Comparison of ENCODE assay signal across 1 cellular context in the genomic region with DNA sequence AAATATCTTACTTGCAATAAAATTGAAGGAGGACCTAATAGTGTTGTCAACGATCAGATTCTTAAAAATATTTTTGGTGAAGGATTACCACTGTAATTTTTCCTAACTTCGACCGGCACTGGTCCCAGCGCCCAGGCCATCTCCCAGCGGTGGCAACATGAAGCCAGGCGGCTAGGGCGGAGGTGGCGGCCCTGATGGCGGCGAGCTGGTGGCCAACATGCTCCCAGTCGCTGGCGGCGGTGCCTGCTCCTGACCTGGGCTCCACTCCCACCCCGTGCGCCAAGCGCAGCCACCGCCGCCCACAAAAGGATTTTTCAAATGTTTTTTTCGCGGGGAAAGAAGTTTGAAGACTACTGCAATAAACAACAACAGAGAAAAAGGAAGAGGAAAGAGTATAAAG.
TF ChIP-seq lines count a peak whose summit lies in the region.

No MANE protein-coding gene starts in this region.

TF ChIP-seq in GM23338, 12 proteins besides CTCF, POLR2A, EP300 and RAD21 (continued from another document):
- TF ChIP-seq, protein P1, sequence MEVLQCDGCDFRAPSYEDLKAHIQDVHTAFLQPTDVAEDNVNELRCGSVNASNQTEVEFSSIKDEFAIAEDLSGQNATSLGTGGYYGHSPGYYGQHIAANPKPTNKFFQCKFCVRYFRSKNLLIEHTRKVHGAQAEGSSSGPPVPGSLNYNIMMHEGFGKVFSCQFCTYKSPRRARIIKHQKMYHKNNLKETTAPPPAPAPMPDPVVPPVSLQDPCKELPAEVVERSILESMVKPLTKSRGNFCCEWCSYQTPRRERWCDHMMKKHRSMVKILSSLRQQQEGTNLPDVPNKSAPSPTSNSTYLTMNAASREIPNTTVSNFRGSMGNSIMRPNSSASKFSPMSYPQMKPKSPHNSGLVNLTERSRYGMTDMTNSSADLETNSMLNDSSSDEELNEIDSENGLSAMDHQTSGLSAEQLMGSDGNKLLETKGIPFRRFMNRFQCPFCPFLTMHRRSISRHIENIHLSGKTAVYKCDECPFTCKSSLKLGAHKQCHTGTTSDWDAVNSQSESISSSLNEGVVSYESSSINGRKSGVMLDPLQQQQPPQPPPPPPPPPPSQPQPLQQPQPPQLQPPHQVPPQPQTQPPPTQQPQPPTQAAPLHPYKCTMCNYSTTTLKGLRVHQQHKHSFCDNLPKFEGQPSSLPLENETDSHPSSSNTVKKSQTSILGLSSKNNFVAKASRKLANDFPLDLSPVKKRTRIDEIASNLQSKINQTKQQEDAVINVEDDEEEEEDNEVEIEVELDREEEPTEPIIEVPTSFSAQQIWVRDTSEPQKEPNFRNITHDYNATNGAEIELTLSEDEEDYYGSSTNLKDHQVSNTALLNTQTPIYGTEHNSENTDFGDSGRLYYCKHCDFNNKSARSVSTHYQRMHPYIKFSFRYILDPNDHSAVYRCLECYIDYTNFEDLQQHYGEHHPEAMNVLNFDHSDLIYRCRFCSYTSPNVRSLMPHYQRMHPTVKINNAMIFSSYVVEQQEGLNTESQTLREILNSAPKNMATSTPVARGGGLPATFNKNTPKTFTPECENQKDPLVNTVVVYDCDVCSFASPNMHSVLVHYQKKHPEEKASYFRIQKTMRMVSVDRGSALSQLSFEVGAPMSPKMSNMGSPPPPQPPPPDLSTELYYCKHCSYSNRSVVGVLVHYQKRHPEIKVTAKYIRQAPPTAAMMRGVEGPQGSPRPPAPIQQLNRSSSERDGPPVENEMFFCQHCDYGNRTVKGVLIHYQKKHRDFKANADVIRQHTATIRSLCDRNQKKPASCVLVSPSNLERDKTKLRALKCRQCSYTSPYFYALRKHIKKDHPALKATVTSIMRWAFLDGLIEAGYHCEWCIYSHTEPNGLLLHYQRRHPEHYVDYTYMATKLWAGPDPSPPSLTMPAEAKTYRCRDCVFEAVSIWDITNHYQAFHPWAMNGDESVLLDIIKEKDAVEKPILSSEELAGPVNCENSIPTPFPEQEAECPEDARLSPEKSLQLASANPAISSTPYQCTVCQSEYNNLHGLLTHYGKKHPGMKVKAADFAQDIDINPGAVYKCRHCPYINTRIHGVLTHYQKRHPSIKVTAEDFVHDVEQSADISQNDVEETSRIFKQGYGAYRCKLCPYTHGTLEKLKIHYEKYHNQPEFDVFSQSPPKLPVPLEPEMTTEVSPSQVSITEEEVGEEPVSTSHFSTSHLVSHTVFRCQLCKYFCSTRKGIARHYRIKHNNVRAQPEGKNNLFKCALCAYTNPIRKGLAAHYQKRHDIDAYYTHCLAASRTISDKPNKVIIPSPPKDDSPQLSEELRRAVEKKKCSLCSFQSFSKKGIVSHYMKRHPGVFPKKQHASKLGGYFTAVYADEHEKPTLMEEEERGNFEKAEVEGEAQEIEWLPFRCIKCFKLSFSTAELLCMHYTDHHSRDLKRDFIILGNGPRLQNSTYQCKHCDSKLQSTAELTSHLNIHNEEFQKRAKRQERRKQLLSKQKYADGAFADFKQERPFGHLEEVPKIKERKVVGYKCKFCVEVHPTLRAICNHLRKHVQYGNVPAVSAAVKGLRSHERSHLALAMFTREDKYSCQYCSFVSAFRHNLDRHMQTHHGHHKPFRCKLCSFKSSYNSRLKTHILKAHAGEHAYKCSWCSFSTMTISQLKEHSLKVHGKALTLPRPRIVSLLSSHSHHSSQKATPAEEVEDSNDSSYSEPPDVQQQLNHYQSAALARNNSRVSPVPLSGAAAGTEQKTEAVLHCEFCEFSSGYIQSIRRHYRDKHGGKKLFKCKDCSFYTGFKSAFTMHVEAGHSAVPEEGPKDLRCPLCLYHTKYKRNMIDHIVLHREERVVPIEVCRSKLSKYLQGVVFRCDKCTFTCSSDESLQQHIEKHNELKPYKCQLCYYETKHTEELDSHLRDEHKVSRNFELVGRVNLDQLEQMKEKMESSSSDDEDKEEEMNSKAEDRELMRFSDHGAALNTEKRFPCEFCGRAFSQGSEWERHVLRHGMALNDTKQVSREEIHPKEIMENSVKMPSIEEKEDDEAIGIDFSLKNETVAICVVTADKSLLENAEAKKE (CRISPR knock-in tag; IDR thresholded peaks at IDR 0.05), result no peak
- TF ChIP-seq ZNF331 (CRISPR knock-in tag; IDR thresholded peaks at IDR 0.05; ENCODE audit: low read depth) (no peak), POLR2AphosphoS5 (IDR thresholded peaks at IDR 0.05; ENCODE audit: low read depth) (no peak)
TF ChIP-seq in GM23338: peak in this region for 0.
